Comparison of ENCODE assay signal across 26 cellular contexts in genomic region chr6:74755196-74755595, GRCh38.
"Had no signal": no experiment of that assay in that cellular context is flagged by ENCODE, and none has a peak within 500 bp of the region (broad histone marks: within the 10 kb centered on the region; RNA-seq: fewer than 3 reads in every experiment).

No MANE protein-coding gene starts in this region.

- H3K27ac ChIP-seq: breast epithelium, left ventricle myocardium inferior, psoas muscle, right atrium auricular region had no signal

- H3K4me3 Mint-ChIP-seq: activated B cell treated with CpG ODN at 0.5 μM for 24 hours; activated naive CD8-positive, alpha-beta T cell; activated T-cell treated with anti-CD3 and anti-CD28 coated beads, Interleukin-2, amount 50 U/mL, for 4 hours; memory B cell; natural killer cell treated with Interleukin-12 subunit alpha and Interleukin-12 subunit beta and Interleukin-15 and Interleukin-18, amount 100 ng/mL, for 72 hours; stimulated activated naive CD8-positive, alpha-beta T cell treated with anti-CD3 and anti-CD28 coated beads, Interleukin-15, amount 100 ng/mL, for 72 hours had no signal

- H3K27me3 Mint-ChIP-seq: activated B cell treated with CpG ODN at 0.5 μM for 24 hours; activated naive CD8-positive, alpha-beta T cell; natural killer cell treated with Interleukin-12 subunit alpha and Interleukin-12 subunit beta and Interleukin-15 and Interleukin-18, amount 100 ng/mL, for 72 hours; stimulated activated naive CD8-positive, alpha-beta T cell treated with anti-CD3 and anti-CD28 coated beads, Interleukin-15, amount 100 ng/mL, for 72 hours had no signal

- ATAC-seq: activated T-cell treated with anti-CD3 and anti-CD28 coated beads, Interleukin-2, amount 50 U/mL, for 4 hours; psoas muscle; stimulated activated naive CD8-positive, alpha-beta T cell treated with anti-CD3 and anti-CD28 coated beads, Interleukin-15, amount 100 ng/mL, for 72 hours had no signal

- H3K9me3 ChIP-seq: breast epithelium, left ventricle myocardium inferior, psoas muscle, right atrium auricular region, SK-N-SH, tibial nerve had no signal

- H3K4me1 Mint-ChIP-seq: activated B cell treated with CpG ODN at 0.5 μM for 24 hours; memory B cell; stimulated activated naive CD8-positive, alpha-beta T cell treated with anti-CD3 and anti-CD28 coated beads, Interleukin-15, amount 100 ng/mL, for 72 hours had no signal

- H3K4me1 ChIP-seq: breast epithelium, left ventricle myocardium inferior, psoas muscle, right atrium auricular region had no signal

- H3K27me3 ChIP-seq: breast epithelium, right atrium auricular region, tibial nerve had no signal

- H3K9me3 Mint-ChIP-seq: activated B cell treated with CpG ODN at 0.5 μM for 24 hours; activated T-helper 2 cell treated with anti-CD3 and anti-CD28 coated beads, Interferon-gamma antibody, Interleukin-2, Interleukin-4, amounts not matched to agents 10 μg/mL and 5 μg/mL and 100 μg/mL, durations not matched to agents 14 hours and 24 hours and 36 hours had no signal

- H3K27ac Mint-ChIP-seq: activated B cell treated with CpG ODN at 0.5 μM for 24 hours; activated naive CD8-positive, alpha-beta T cell; activated T-helper 2 cell treated with anti-CD3 and anti-CD28 coated beads, Interferon-gamma antibody, Interleukin-2, Interleukin-4, amounts not matched to agents 10 μg/mL and 5 μg/mL and 100 μg/mL, durations not matched to agents 14 hours and 24 hours and 36 hours; memory B cell; natural killer cell treated with Interleukin-12 subunit alpha and Interleukin-12 subunit beta and Interleukin-15 and Interleukin-18, amount 100 ng/mL, for 72 hours; stimulated activated naive CD8-positive, alpha-beta T cell treated with anti-CD3 and anti-CD28 coated beads, Interleukin-15, amount 100 ng/mL, for 72 hours had no signal

- DNase-seq: activated B cell treated with CpG ODN at 0.5 μM for 24 hours; activated CD4-positive, alpha-beta T cell treated with anti-CD3 and anti-CD28 coated beads for 4 hours; activated CD4-positive, alpha-beta T cell treated with anti-CD3 and anti-CD28 coated beads, Interleukin-2, amount 50 U/mL, for 48 hours; activated CD8-positive, alpha-beta memory T cell treated with anti-CD3 and anti-CD28 coated beads, Interleukin-2, amount 50 U/mL, for 48 hours; activated naive CD4-positive, alpha-beta T cell; activated T-cell treated with anti-CD3 and anti-CD28 coated beads, Interleukin-2, amount 50 U/mL, for 4 hours; erythroblast; foreskin fibroblast; kidney glomerular epithelial cell; left ventricle myocardium inferior; nucleus accumbens; psoas muscle; SK-N-SH; stimulated activated CD4-positive, alpha-beta T cell treated with anti-CD3 and anti-CD28 coated beads, Interleukin-1b, Interleukin-23, amount 100 ng/mL, for 48 hours; stimulated activated naive CD8-positive, alpha-beta T cell treated with anti-CD3 and anti-CD28 coated beads, Interleukin-15, amount 100 ng/mL, for 72 hours had no signal

- FAIRE-seq: astrocyte, TTC549, urothelium cell line had no signal

- H3K36me3 Mint-ChIP-seq: activated naive CD8-positive, alpha-beta T cell; memory B cell; natural killer cell treated with Interleukin-12 subunit alpha and Interleukin-12 subunit beta and Interleukin-15 and Interleukin-18, amount 100 ng/mL, for 72 hours had no signal

- H3K4me3 ChIP-seq: breast epithelium, coronary artery, left ventricle myocardium inferior, psoas muscle, right atrium auricular region, tibial nerve had no signal

- H3K9me2 ChIP-seq: SK-N-SH had no signal

- H3K4me2 ChIP-seq: SK-N-SH had no signal

- H3K36me3 ChIP-seq: breast epithelium, left ventricle myocardium inferior, right atrium auricular region, tibial nerve had no signal
